10 cellular contexts compared by ENCODE assay signal in the genomic region with DNA sequence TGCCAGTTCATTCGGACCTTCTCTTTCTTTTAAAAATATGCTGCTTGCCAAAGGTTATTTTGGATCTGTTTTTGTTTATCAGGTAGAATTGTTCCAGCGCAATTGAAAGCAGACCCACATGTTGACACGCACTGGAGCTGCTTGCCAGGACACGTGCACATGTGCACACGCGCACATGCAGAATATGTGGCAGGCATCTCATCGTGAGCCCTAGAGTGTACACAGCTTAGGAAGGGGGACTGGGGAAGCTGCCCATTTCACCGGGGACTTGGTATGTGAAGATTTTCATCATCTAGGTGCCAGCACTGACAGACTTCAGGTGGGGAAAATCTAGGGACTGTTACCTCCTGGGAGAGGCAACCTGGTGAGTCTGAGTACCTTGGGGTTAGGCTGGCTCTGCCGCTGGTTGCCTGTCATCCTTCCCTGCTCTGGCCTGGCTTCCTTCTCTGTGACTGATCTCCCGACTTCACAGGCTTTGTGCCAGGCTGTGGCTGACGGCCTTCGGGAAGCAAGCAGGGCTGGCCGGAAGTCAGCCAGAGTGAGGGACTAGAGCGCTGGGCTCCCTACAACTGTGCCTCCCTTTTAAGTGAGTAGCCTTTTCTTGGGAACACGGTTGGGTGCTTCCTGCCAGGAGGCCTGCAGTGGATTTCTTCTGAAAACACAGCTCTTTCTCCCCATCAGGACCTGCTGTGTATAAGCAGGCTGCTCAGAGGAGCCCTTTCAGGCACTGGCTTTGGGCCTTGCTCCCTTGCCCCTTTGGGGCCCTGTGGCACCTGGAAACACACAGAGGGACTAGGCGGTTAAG.
A peak's percentile ranks its signal among the peaks of the same experiment; 100 is the strongest.
DNase-seq lines count a peak whose midpoint lies in the region; ATAC-seq, FAIRE-seq and TF ChIP-seq lines count a peak whose summit lies in the region.
"Had no signal": no experiment of that assay in that cellular context is flagged by ENCODE, and none has a peak within 500 bp of the region (broad histone marks: within the 10 kb centered on the region; RNA-seq: fewer than 3 reads in every experiment).

No MANE protein-coding gene starts in this region.

- TF ChIP-seq CTCF in astrocyte (IDR thresholded peaks at IDR 0.05; ENCODE audit: insufficient read depth, low read depth, low read length) (no peak), gastrocnemius medialis (IDR thresholded peaks at IDR 0.05 in 4 of 5, conservative IDR thresholded peaks at IDR 0.05 in 1 of 5) (no peak)

- H2AFZ ChIP-seq in astrocyte (ENCODE audit: low read depth, low read length) = peak overlapping the region; percentile 9

- no peaks in the 10 kb centered on the region for H3K9me3 ChIP-seq in astrocyte (ENCODE audit: insufficient read depth, low read depth, low read length)
- no peaks in the 10 kb centered on the region for H3K9me3 ChIP-seq in gastrocnemius medialis

- no peak for FAIRE-seq in astrocyte (lab: Jason Lieb, UNC)
- FAIRE-seq: endothelial cell of umbilical vein had no signal

- no peak overlapping the region for H3K4me3 Mint-ChIP-seq in astrocyte (ENCODE audit: unreplicated experiment)
- H3K4me3 Mint-ChIP-seq: CD8-positive, alpha-beta T cell had no signal

- H3K27ac Mint-ChIP-seq in astrocyte (ENCODE audit: unreplicated experiment) = no peak overlapping the region
- H3K27ac Mint-ChIP-seq: CD8-positive, alpha-beta T cell had no signal

- H3K79me2 ChIP-seq in astrocyte (ENCODE audit: insufficient read depth, low read length) = no peaks in the 10 kb centered on the region

- peaks cover 5% of the 10 kb centered on the region for H3K36me3 Mint-ChIP-seq in astrocyte (ENCODE audit: low read depth, unreplicated experiment)

- H3K27me3 Mint-ChIP-seq in astrocyte (ENCODE audit: low read depth, unreplicated experiment) = peaks cover 27% of the 10 kb centered on the region

- no peak overlapping the region for H3K4me2 ChIP-seq in astrocyte (ENCODE audit: low read length)

- TF ChIP-seq POLR2A in gastrocnemius medialis (IDR thresholded peaks at IDR 0.05) = no peak

- intact Hi-C loops in left ventricle myocardium superior (cut with micrococcal nuclease) = no loop called here
- intact Hi-C loops in gastrocnemius medialis (cut with DNase I; ENCODE audit: low total_unique reads) = no loop called here

- peaks cover 6% of the 10 kb centered on the region for H4K20me1 ChIP-seq in astrocyte (ENCODE audit: insufficient read depth, low read length)

- H3K9me3 Mint-ChIP-seq in astrocyte (ENCODE audit: unreplicated experiment) = peaks cover 2% of the 10 kb centered on the region
- H3K9me3 Mint-ChIP-seq: CD8-positive, alpha-beta T cell had no signal

- H3K4me1 ChIP-seq in astrocyte (ENCODE audit: insufficient read depth, low read length) (peaks cover 27% of the 10 kb centered on the region), gastrocnemius medialis (peaks cover 9 to 17% of the 10 kb centered on the region in 2 donors)

- H3K27me3 ChIP-seq in astrocyte (ENCODE audit: insufficient read depth, low read length) (no peaks in the 10 kb centered on the region), gastrocnemius medialis (no peaks in the 10 kb centered on the region)

- DNase-seq in EL (peak; percentile 28), astrocyte (ENCODE audit: low read depth) (peak; percentile 59), left ventricle myocardium superior (peak; percentile 86), gastrocnemius medialis (peak; percentile 39 to 62), NCI-H187 (lab: John Stamatoyannopoulos, UW) (no peak), SW480 (ENCODE audit: low spot score) (no peak)
- DNase-seq: CD8-positive, alpha-beta T cell had no signal

- no peak overlapping the region for H3K9ac ChIP-seq in astrocyte (ENCODE audit: low read length)

- ATAC-seq in left ventricle myocardium superior = peak; percentile 75
- ATAC-seq in gastrocnemius medialis = peak; percentile 70 to 80
- ATAC-seq in HG03520 (IDR thresholded peaks at IDR 0.05; ENCODE audit: unreplicated experiment) = no peak
- ATAC-seq in GM19455 (IDR thresholded peaks at IDR 0.05; ENCODE audit: unreplicated experiment) = no peak
- ATAC-seq: CD8-positive, alpha-beta T cell had no signal

- H3K27ac ChIP-seq in astrocyte (ENCODE audit: low read depth, low read length) (no peak overlapping the region), gastrocnemius medialis (peak overlapping the region in 1 of 4 donors; percentile 56)

- in situ Hi-C loops in gastrocnemius medialis (cut with MboI; ENCODE audit: low sequenced_read_pairs in 4 of 4) = no loop called here

- H3K4me3 ChIP-seq in astrocyte (ENCODE audit: insufficient read depth, low read depth, low read length) (no peak overlapping the region), gastrocnemius medialis (no peak overlapping the region)

- peaks cover 9% of the 10 kb centered on the region for H3K4me1 Mint-ChIP-seq in astrocyte (ENCODE audit: low read depth, unreplicated experiment)

- no peaks in the 10 kb centered on the region for H3K36me3 ChIP-seq in astrocyte (ENCODE audit: insufficient read depth, low read length)
- no peaks in the 10 kb centered on the region for H3K36me3 ChIP-seq in gastrocnemius medialis

Comparison
In these comparisons a context has a peak if more than half of its experiments do, and no peak if none do; other contexts are left out.
1. DNase-seq: peak in EL (single experiment), astrocyte (single experiment), left ventricle myocardium superior (single experiment) and gastrocnemius medialis (2 of 2); none in NCI-H187 (0 of 2) and SW480 (single experiment).
2. ATAC-seq: peak in left ventricle myocardium superior (single experiment) and gastrocnemius medialis (2 of 2); none in HG03520 (single experiment) and GM19455 (single experiment).